In genomic region chr12:49296034-49296835, GRCh38 we compare ENCODE assay signal across 8 cellular contexts. TPM values are rescaled to one million over a fixed set of nuclear protein-coding genes. Genes with fewer than 3 reads are reported as not detected.
DNase-seq lines count a peak whose midpoint lies in the region; ATAC-seq and TF ChIP-seq lines count a peak whose summit lies in the region.

No MANE protein-coding gene starts in this region.

- peak; percentile 43 to 70 (median 49) for DNase-seq in CD8-positive, alpha-beta memory T cell
- DNase-seq in activated CD4-positive, CD25-positive, alpha-beta regulatory T cell treated with anti-CD3 and anti-CD28 coated beads, Interleukin-2, amount 50 U/mL, for 72 hours, result peak; percentile 69
- DNase-seq in central memory CD8-positive, alpha-beta T cell (ENCODE audit: low spot score in 2 of 2), result peak; percentile 31 to 46
- peak; percentile 46 for DNase-seq in lung (ENCODE audit: low spot score)
- DNase-seq in stimulated activated naive B cell treated with anti-CD40 and anti-IgM and Interleukin-4, amounts not matched to agents 10 μg/mL and 1 μg/mL and 100 μg/mL, for 72 hours, result peak; percentile 38
- no peak for DNase-seq in inferior parietal cortex (ENCODE audit: extremely low spot score)
- DNase-seq in sciatic nerve (ENCODE audit: low spot score), result no peak

- no peak for TF ChIP-seq EP300 in Ishikawa (IDR thresholded peaks at IDR 0.05; ENCODE audit: borderline replicate concordance)

- intact Hi-C loops in sciatic nerve (cut with DNase I), result no loop called here

- peak overlapping the region in 5 of 7 donors; percentile 58 to 86 (median 71) for H3K4me3 Mint-ChIP-seq in CD8-positive, alpha-beta memory T cell
- H3K4me3 Mint-ChIP-seq in central memory CD8-positive, alpha-beta T cell, result peak overlapping the region; percentile 59
- peak overlapping the region; percentile 69 to 71 for H3K4me3 Mint-ChIP-seq in stimulated activated naive B cell treated with anti-CD40 and anti-IgM and Interleukin-4, amounts not matched to agents 10 μg/mL and 1 μg/mL and 100 μg/mL, for 72 hours

- no peak overlapping the region for H3K27ac ChIP-seq in CD8-positive, alpha-beta memory T cell (ENCODE audit: low read depth, low read length)
- no peak overlapping the region for H3K27ac ChIP-seq in lung (ENCODE audit: low read depth in 1 of 2, low read length in 1 of 2)

- H3K36me3 ChIP-seq in CD8-positive, alpha-beta memory T cell (ENCODE audit: insufficient read depth, low read length), result no peaks in the 10 kb centered on the region
- H3K36me3 ChIP-seq in lung (ENCODE audit: control insufficient read depth in 2 of 2, insufficient read depth in 2 of 2, low read length in 2 of 2), result no peaks in the 10 kb centered on the region

- CTCF ChIA-PET in CD8-positive, alpha-beta memory T cell (lab: Charles Lee), result interaction anchor here (0.7 to 12.3 kb wide), 14 partner anchors 9 to 271 kb away, joined by 3 to 109 read pairs (median 5); partner anchors contain the start of genes C1QL4, DNAJC22, SPATS2 and TROAP

- peaks cover 43 to 61% of the 10 kb centered on the region in 2 donors for H3K27me3 Mint-ChIP-seq in CD8-positive, alpha-beta memory T cell
- peaks cover 66% of the 10 kb centered on the region for H3K27me3 Mint-ChIP-seq in central memory CD8-positive, alpha-beta T cell
- peaks cover 58 to 82% of the 10 kb centered on the region in 2 donors for H3K27me3 Mint-ChIP-seq in stimulated activated naive B cell treated with anti-CD40 and anti-IgM and Interleukin-4, amounts not matched to agents 10 μg/mL and 1 μg/mL and 100 μg/mL, for 72 hours

- H3K4me1 Mint-ChIP-seq in CD8-positive, alpha-beta memory T cell, result peaks cover 10 to 28% (median 14%) of the 10 kb centered on the region in 3 donors
- H3K4me1 Mint-ChIP-seq in central memory CD8-positive, alpha-beta T cell, result no peaks in the 10 kb centered on the region
- H3K4me1 Mint-ChIP-seq in stimulated activated naive B cell treated with anti-CD40 and anti-IgM and Interleukin-4, amounts not matched to agents 10 μg/mL and 1 μg/mL and 100 μg/mL, for 72 hours, result peaks cover 25 to 27% of the 10 kb centered on the region in 2 donors

- 15 to 25% methylated on average over 52 to 54 of the region's 54 CpGs for WGBS in lung, 2 donors

- ATAC-seq in central memory CD8-positive, alpha-beta T cell (replicated peaks; ENCODE audit: extremely low read depth, poor library complexity, severe bottlenecking), result peak; percentile 73
- ATAC-seq in lung (ENCODE audit: insufficient read depth, low FRiP score) (no peak), sciatic nerve (no peak)
- ATAC-seq in stimulated activated naive B cell treated with anti-CD40 and anti-IgM and Interleukin-4, amounts not matched to agents 10 μg/mL and 1 μg/mL and 100 μg/mL, for 72 hours (replicated peaks), result peak; percentile 76 to 81

- POLR2A ChIA-PET in CD8-positive, alpha-beta memory T cell (lab: Charles Lee), result interaction anchor here (0.5 kb wide), 1 partner anchor 445 kb away, joined by 3 read pairs; the partner anchor contains the start of gene TMBIM6

- H3K9me3 ChIP-seq in CD8-positive, alpha-beta memory T cell (ENCODE audit: low read length), result no peaks in the 10 kb centered on the region
- no peaks in the 10 kb centered on the region for H3K9me3 ChIP-seq in lung (ENCODE audit: control insufficient read depth in 2 of 2, insufficient read depth in 1 of 2, low read length in 1 of 2)

- no peaks in the 10 kb centered on the region for H3K36me3 Mint-ChIP-seq in CD8-positive, alpha-beta memory T cell
- H3K36me3 Mint-ChIP-seq in central memory CD8-positive, alpha-beta T cell (ENCODE audit: insufficient read depth), result no peaks in the 10 kb centered on the region
- H3K36me3 Mint-ChIP-seq in stimulated activated naive B cell treated with anti-CD40 and anti-IgM and Interleukin-4, amounts not matched to agents 10 μg/mL and 1 μg/mL and 100 μg/mL, for 72 hours, result peaks cover 0 to 3% of the 10 kb centered on the region in 2 donors

- H3K4me1 ChIP-seq in CD8-positive, alpha-beta memory T cell (ENCODE audit: insufficient read depth, low read length), result peaks cover 13% of the 10 kb centered on the region
- H3K4me1 ChIP-seq in lung (ENCODE audit: control insufficient read depth in 2 of 2, insufficient read depth in 2 of 2, low read length in 2 of 2), result peaks cover 0 to 17% of the 10 kb centered on the region in 2 donors

- H3K27ac Mint-ChIP-seq in CD8-positive, alpha-beta memory T cell, result no peak overlapping the region
- H3K27ac Mint-ChIP-seq in central memory CD8-positive, alpha-beta T cell (ENCODE audit: low read depth), result no peak overlapping the region
- peak overlapping the region; percentile 37 for H3K27ac Mint-ChIP-seq in stimulated activated naive B cell treated with anti-CD40 and anti-IgM and Interleukin-4, amounts not matched to agents 10 μg/mL and 1 μg/mL and 100 μg/mL, for 72 hours

- peak overlapping the region; percentile 53 for H3K4me3 ChIP-seq in CD8-positive, alpha-beta memory T cell (ENCODE audit: low read length)
- H3K4me3 ChIP-seq in lung, result no peak overlapping the region

- no peaks in the 10 kb centered on the region for H3K9me3 Mint-ChIP-seq in CD8-positive, alpha-beta memory T cell
- no peaks in the 10 kb centered on the region for H3K9me3 Mint-ChIP-seq in central memory CD8-positive, alpha-beta T cell
- no peaks in the 10 kb centered on the region for H3K9me3 Mint-ChIP-seq in stimulated activated naive B cell treated with anti-CD40 and anti-IgM and Interleukin-4, amounts not matched to agents 10 μg/mL and 1 μg/mL and 100 μg/mL, for 72 hours

- H3K27me3 ChIP-seq in CD8-positive, alpha-beta memory T cell (ENCODE audit: insufficient read depth, low read length, poor library complexity, severe bottlenecking), result peaks cover 39% of the 10 kb centered on the region
- H3K27me3 ChIP-seq in lung (ENCODE audit: control insufficient read depth, insufficient read depth), result no peaks in the 10 kb centered on the region

- TF ChIP-seq RAD21 in Ishikawa (IDR thresholded peaks at IDR 0.05; ENCODE audit: low read depth), result peak; percentile 37; the same call in 1 of the 2 replicates

- TF ChIP-seq CTCF in lung (IDR thresholded peaks at IDR 0.05; ENCODE audit: control extremely low read depth, extremely low read depth), result peak; percentile 5

TF ChIP-seq in Ishikawa, 13 proteins besides CTCF, POLR2A, EP300 and RAD21:
- TF ChIP-seq ZBTB7A (IDR thresholded peaks at IDR 0.05; ENCODE audit: low read depth), result peak; percentile 98
- peak; percentile 38; the same call in 1 of the 2 replicates for TF ChIP-seq YY1 (IDR thresholded peaks at IDR 0.05; ENCODE audit: low read depth)
- no peak for TF ChIP-seq CREB1 (IDR thresholded peaks at IDR 0.05; ENCODE audit: low read depth)

RNA-seq across cellular contexts. Expression of gene PRPH, which starts 1.3 kb away (rescaled TPM):
- total RNA-seq in CD8-positive, alpha-beta memory T cell, result not detected
- polyA plus RNA-seq in CD8-positive, alpha-beta memory T cell, result not detected
- total RNA-seq in lung, result 1 to 10 TPM in 1 of 2 donors, under 1 TPM in 1; 0.67 to 2.7 TPM
- under 1 TPM; 0.19 to 0.67 TPM for polyA plus RNA-seq in lung
- 3.7 TPM for total RNA-seq in sciatic nerve

RNA-seq across cellular contexts. Expression of gene TROAP, which starts 26.8 kb away (rescaled TPM):
- total RNA-seq in CD8-positive, alpha-beta memory T cell, result 10 to 100 TPM; 33.6 to 35.0 TPM
- polyA plus RNA-seq in CD8-positive, alpha-beta memory T cell, result 0.79 TPM
- total RNA-seq in lung, result 1 to 10 TPM; 1.2 to 4.6 TPM
- polyA plus RNA-seq in lung, result 1 to 10 TPM; 2.4 to 4.1 TPM
- total RNA-seq in sciatic nerve, result 0.58 TPM

RNA-seq across cellular contexts. Expression of gene TUBA1C, which starts 31.4 kb away (rescaled TPM):
- total RNA-seq in CD8-positive, alpha-beta memory T cell, result 100 to 1,000 TPM; 351 to 356 TPM
- polyA plus RNA-seq in CD8-positive, alpha-beta memory T cell, result 49.5 TPM
- total RNA-seq in lung (100 to 1,000 TPM in 1 of 2 donors, 10 to 100 TPM in 1; 54.3 to 224 TPM), sciatic nerve (59.8 TPM)
- polyA plus RNA-seq in lung, result 100 to 1,000 TPM; 179 to 593 TPM

RNA-seq across cellular contexts. Expression of gene C1QL4, which starts 40.8 kb away (rescaled TPM):
- total RNA-seq in CD8-positive, alpha-beta memory T cell, result not detected
- not detected for polyA plus RNA-seq in CD8-positive, alpha-beta memory T cell
- total RNA-seq in lung (not detected), sciatic nerve (not detected)
- polyA plus RNA-seq in lung, result under 1 TPM in 1 of 2 donors, not detected in 1; 0.06 TPM

RNA-seq across cellular contexts. Expression of gene DNAJC22, which starts 50.5 kb away (rescaled TPM):
- total RNA-seq in CD8-positive, alpha-beta memory T cell, result not detected
- polyA plus RNA-seq in CD8-positive, alpha-beta memory T cell, result not detected
- 1 to 10 TPM; 1.5 to 1.7 TPM for total RNA-seq in lung
- polyA plus RNA-seq in lung, result under 1 TPM; 0.24 to 0.28 TPM
- total RNA-seq in sciatic nerve, result not detected

Comparison
In these comparisons a context has a peak if more than half of its experiments do, and no peak if none do; other contexts are left out.
1. DNase-seq: peak in CD8-positive, alpha-beta memory T cell (5 of 5), activated CD4-positive, CD25-positive, alpha-beta regulatory T cell treated with anti-CD3 and anti-CD28 coated beads, Interleukin-2, amount 50 U/mL, for 72 hours (single experiment), central memory CD8-positive, alpha-beta T cell (2 of 2), lung (single experiment) and stimulated activated naive B cell treated with anti-CD40 and anti-IgM and Interleukin-4, amounts not matched to agents 10 μg/mL and 1 μg/mL and 100 μg/mL, for 72 hours (single experiment); none in inferior parietal cortex (single experiment) and sciatic nerve (single experiment).
2. ATAC-seq: peak in central memory CD8-positive, alpha-beta T cell (single experiment) and stimulated activated naive B cell treated with anti-CD40 and anti-IgM and Interleukin-4, amounts not matched to agents 10 μg/mL and 1 μg/mL and 100 μg/mL, for 72 hours (2 of 2); none in lung (single experiment) and sciatic nerve (single experiment).
3. RNA of gene TROAP, which starts 26.8 kb away (total RNA-seq): 33.6 to 35.0 TPM in CD8-positive, alpha-beta memory T cell; 1.2 to 4.6 TPM in lung and 0.58 TPM in sciatic nerve (single experiment); every median in the first group is over 4 times any median in the second.
4. Peak in every context shown above with its lines, with median percentiles within 50 percentile points of each other: H3K4me3 Mint-ChIP-seq.